In genomic region chr16:22278418-22278817, GRCh38 we compare ENCODE assay signal across 28 cellular contexts.
"Had no signal": no experiment of that assay in that cellular context is flagged by ENCODE, and none has a peak within 500 bp of the region (broad histone marks: within the 10 kb centered on the region; RNA-seq: fewer than 3 reads in every experiment).

No MANE protein-coding gene starts in this region.

- DNase-seq: activated CD4-positive, alpha-beta T cell treated with anti-CD3 and anti-CD28 coated beads for 48 hours; activated CD4-positive, alpha-beta T cell treated with anti-CD3 and anti-CD28 coated beads, Interleukin-2, amount 50 U/mL, for 48 hours; activated CD8-positive, alpha-beta memory T cell treated with anti-CD3 and anti-CD28 coated beads for 24 hours; activated effector memory CD4-positive, alpha-beta T cell treated with anti-CD3 and anti-CD28 coated beads, Interleukin-2, amount 50 U/mL, for 16 hours; activated naive CD4-positive, alpha-beta T cell treated with anti-CD3 and anti-CD28 coated beads for 36 hours; activated naive CD8-positive, alpha-beta T cell treated with anti-CD3 and anti-CD28 coated beads for 36 hours; adrenal gland; aorta; body of pancreas; cerebellar nuclear complex; colonic mucosa; effector memory CD8-positive, alpha-beta T cell; head of caudate nucleus; left lung; lower lobe of right lung; mesenchymal stem cell; right cardiac atrium; stimulated activated CD4-positive, alpha-beta T cell treated with anti-CD3 and anti-CD28 coated beads, Interleukin-15, amount 100 ng/mL, for 24 hours; stimulated activated CD4-positive, alpha-beta T cell treated with anti-CD3 and anti-CD28 coated beads, Interleukin-2, amount 100 ng/mL, for 24 hours; stimulated activated naive B cell treated with anti-CD40 and anti-IgM and Interleukin-4, amounts not matched to agents 10 μg/mL and 1 μg/mL and 100 μg/mL, for 72 hours had no signal

- H3K27me3 Mint-ChIP-seq: activated naive CD8-positive, alpha-beta T cell treated with anti-CD3 and anti-CD28 coated beads for 36 hours; effector memory CD8-positive, alpha-beta T cell; natural killer cell treated with Interleukin-12 subunit alpha and Interleukin-12 subunit beta and Interleukin-15 and Interleukin-18, amount 100 ng/mL, for 72 hours; stimulated activated naive B cell treated with anti-CD40 and anti-IgM and Interleukin-4, amounts not matched to agents 10 μg/mL and 1 μg/mL and 100 μg/mL, for 72 hours had no signal

- H3K4me1 ChIP-seq: adrenal gland, body of pancreas, colonic mucosa, gastroesophageal sphincter, left lung, lower lobe of right lung, suprapubic skin, tibial nerve had no signal

- H3K27ac Mint-ChIP-seq: activated naive CD4-positive, alpha-beta T cell treated with anti-CD3 and anti-CD28 coated beads for 36 hours; activated naive CD8-positive, alpha-beta T cell treated with anti-CD3 and anti-CD28 coated beads for 36 hours; natural killer cell treated with Interleukin-12 subunit alpha and Interleukin-12 subunit beta and Interleukin-15 and Interleukin-18, amount 100 ng/mL, for 72 hours; stimulated activated naive B cell treated with anti-CD40 and anti-IgM and Interleukin-4, amounts not matched to agents 10 μg/mL and 1 μg/mL and 100 μg/mL, for 72 hours; T-helper 2 cell treated with Interferon-gamma antibody and Interleukin-4, amounts not matched to agents 5 μg/mL and 100 μg/mL, for 36 hours had no signal

- FAIRE-seq: endothelial cell of umbilical vein, urothelium cell line had no signal

- H3K36me3 ChIP-seq: colonic mucosa had no signal

- H3K27me3 ChIP-seq: adrenal gland, body of pancreas, colonic mucosa, gastroesophageal sphincter, left lung, suprapubic skin, tibial nerve had no signal

- H3K9me3 Mint-ChIP-seq: activated naive CD4-positive, alpha-beta T cell treated with anti-CD3 and anti-CD28 coated beads for 36 hours; activated naive CD8-positive, alpha-beta T cell treated with anti-CD3 and anti-CD28 coated beads for 36 hours; effector memory CD8-positive, alpha-beta T cell; natural killer cell treated with Interleukin-12 subunit alpha and Interleukin-12 subunit beta and Interleukin-15 and Interleukin-18, amount 100 ng/mL, for 72 hours; stimulated activated naive B cell treated with anti-CD40 and anti-IgM and Interleukin-4, amounts not matched to agents 10 μg/mL and 1 μg/mL and 100 μg/mL, for 72 hours; T-helper 2 cell treated with Interferon-gamma antibody and Interleukin-4, amounts not matched to agents 5 μg/mL and 100 μg/mL, for 36 hours had no signal

- H3K27ac ChIP-seq: adrenal gland, body of pancreas, colonic mucosa, gastroesophageal sphincter, left lung, lower lobe of right lung, suprapubic skin, tibial nerve had no signal

- ATAC-seq: activated CD4-positive, CD25-positive, alpha-beta regulatory T cell treated with anti-CD3 and anti-CD28 coated beads, Interleukin-2, amount 50 U/mL, for 24 hours; body of pancreas; effector memory CD8-positive, alpha-beta T cell; gastroesophageal sphincter; left lung; natural killer cell treated with Interleukin-12 subunit alpha and Interleukin-12 subunit beta and Interleukin-15 and Interleukin-18, amount 100 ng/mL, for 72 hours; right cardiac atrium; stimulated activated naive B cell treated with anti-CD40 and anti-IgM and Interleukin-4, amounts not matched to agents 10 μg/mL and 1 μg/mL and 100 μg/mL, for 72 hours had no signal

- H3K9me3 ChIP-seq: adrenal gland, body of pancreas, colonic mucosa, gastroesophageal sphincter, left lung, lower lobe of right lung, suprapubic skin, tibial nerve had no signal

- H3K4me3 ChIP-seq: adrenal gland, body of pancreas, colonic mucosa, gastroesophageal sphincter, left lung, lower lobe of right lung, suprapubic skin, tibial nerve had no signal

- H3K4me1 Mint-ChIP-seq: activated naive CD8-positive, alpha-beta T cell treated with anti-CD3 and anti-CD28 coated beads for 36 hours; stimulated activated naive B cell treated with anti-CD40 and anti-IgM and Interleukin-4, amounts not matched to agents 10 μg/mL and 1 μg/mL and 100 μg/mL, for 72 hours had no signal

- H3K4me3 Mint-ChIP-seq: activated naive CD4-positive, alpha-beta T cell treated with anti-CD3 and anti-CD28 coated beads for 36 hours; activated naive CD8-positive, alpha-beta T cell treated with anti-CD3 and anti-CD28 coated beads for 36 hours; effector memory CD8-positive, alpha-beta T cell; natural killer cell treated with Interleukin-12 subunit alpha and Interleukin-12 subunit beta and Interleukin-15 and Interleukin-18, amount 100 ng/mL, for 72 hours; stimulated activated naive B cell treated with anti-CD40 and anti-IgM and Interleukin-4, amounts not matched to agents 10 μg/mL and 1 μg/mL and 100 μg/mL, for 72 hours; T-helper 2 cell treated with Interferon-gamma antibody and Interleukin-4, amounts not matched to agents 5 μg/mL and 100 μg/mL, for 36 hours had no signal
